Comparison of ENCODE assay signal across 2 cellular contexts in the genomic region with DNA sequence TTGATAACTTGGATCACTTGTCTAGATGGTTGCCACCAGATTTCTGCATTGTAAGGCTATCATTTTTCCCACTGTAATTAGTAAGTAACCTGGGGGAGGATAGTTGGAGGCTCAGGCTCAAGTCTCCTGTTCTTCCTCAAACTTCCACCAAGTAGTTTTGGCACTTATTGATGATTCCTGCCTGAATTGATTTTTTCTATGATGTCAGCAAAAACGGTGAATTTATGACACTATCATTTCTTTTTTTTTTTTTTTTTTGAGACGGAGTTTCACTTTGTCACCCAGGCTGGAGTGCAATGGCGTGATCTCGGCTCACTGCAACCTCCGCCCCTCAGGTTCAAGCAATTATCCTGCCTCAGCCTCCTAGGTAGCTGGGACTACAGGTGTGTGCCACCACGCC.
TF ChIP-seq lines count a peak whose summit lies in the region.

No MANE protein-coding gene starts in this region.

TF ChIP-seq in HepG2, 621 proteins besides CTCF, POLR2A, EP300 and RAD21 (continues in another document):
- no peak for TF ChIP-seq ZNF782 (CRISPR knock-in tag; IDR thresholded peaks at IDR 0.05; ENCODE audit: borderline replicate concordance)
- no peak for TF ChIP-seq ZNF841 (CRISPR knock-in tag; IDR thresholded peaks at IDR 0.05; ENCODE audit: borderline replicate concordance)
- peak; percentile 58 for TF ChIP-seq MAFF (IDR thresholded peaks at IDR 0.05; ENCODE audit: low read depth, low read length)
- TF ChIP-seq MAFK (conservative IDR thresholded peaks at IDR 0.05 in 1 of 2, IDR thresholded peaks at IDR 0.05 in 1 of 2; ENCODE audit: low read length in 2 of 2) = peak; percentile 39 to 71
- no peak for TF ChIP-seq IKZF1 (IDR thresholded peaks at IDR 0.05)
- TF ChIP-seq KLF6 (CRISPR knock-in tag; IDR thresholded peaks at IDR 0.05) = no peak
- TF ChIP-seq, protein P1, sequence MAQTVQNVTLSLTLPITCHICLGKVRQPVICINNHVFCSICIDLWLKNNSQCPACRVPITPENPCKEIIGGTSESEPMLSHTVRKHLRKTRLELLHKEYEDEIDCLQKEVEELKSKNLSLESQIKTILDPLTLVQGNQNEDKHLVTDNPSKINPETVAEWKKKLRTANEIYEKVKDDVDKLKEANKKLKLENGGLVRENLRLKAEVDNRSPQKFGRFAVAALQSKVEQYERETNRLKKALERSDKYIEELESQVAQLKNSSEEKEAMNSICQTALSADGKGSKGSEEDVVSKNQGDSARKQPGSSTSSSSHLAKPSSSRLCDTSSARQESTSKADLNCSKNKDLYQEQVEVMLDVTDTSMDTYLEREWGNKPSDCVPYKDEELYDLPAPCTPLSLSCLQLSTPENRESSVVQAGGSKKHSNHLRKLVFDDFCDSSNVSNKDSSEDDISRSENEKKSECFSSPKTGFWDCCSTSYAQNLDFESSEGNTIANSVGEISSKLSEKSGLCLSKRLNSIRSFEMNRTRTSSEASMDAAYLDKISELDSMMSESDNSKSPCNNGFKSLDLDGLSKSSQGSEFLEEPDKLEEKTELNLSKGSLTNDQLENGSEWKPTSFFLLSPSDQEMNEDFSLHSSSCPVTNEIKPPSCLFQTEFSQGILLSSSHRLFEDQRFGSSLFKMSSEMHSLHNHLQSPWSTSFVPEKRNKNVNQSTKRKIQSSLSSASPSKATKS (CRISPR knock-in tag; IDR thresholded peaks at IDR 0.05) = no peak
- TF ChIP-seq, protein P2, sequence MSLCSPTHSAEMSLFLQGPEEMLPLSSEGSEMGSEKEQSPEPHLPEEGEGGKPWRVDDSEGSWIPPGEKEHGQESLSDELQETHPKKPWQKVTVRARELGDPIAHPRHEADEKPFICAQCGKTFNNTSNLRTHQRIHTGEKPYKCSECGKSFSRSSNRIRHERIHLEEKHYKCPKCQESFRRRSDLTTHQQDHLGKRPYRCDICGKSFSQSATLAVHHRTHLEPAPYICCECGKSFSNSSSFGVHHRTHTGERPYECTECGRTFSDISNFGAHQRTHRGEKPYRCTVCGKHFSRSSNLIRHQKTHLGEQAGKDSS (CRISPR knock-in tag; IDR thresholded peaks at IDR 0.05; ENCODE audit: borderline replicate concordance, low read depth) = no peak
- TF ChIP-seq CHD2 (IDR thresholded peaks at IDR 0.05; ENCODE audit: low read depth, low read length) = no peak
- TF ChIP-seq, protein P3, sequence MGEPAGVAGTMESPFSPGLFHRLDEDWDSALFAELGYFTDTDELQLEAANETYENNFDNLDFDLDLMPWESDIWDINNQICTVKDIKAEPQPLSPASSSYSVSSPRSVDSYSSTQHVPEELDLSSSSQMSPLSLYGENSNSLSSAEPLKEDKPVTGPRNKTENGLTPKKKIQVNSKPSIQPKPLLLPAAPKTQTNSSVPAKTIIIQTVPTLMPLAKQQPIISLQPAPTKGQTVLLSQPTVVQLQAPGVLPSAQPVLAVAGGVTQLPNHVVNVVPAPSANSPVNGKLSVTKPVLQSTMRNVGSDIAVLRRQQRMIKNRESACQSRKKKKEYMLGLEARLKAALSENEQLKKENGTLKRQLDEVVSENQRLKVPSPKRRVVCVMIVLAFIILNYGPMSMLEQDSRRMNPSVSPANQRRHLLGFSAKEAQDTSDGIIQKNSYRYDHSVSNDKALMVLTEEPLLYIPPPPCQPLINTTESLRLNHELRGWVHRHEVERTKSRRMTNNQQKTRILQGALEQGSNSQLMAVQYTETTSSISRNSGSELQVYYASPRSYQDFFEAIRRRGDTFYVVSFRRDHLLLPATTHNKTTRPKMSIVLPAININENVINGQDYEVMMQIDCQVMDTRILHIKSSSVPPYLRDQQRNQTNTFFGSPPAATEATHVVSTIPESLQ (CRISPR knock-in tag; conservative IDR thresholded peaks at IDR 0.05) = no peak
- TF ChIP-seq, protein P4, sequence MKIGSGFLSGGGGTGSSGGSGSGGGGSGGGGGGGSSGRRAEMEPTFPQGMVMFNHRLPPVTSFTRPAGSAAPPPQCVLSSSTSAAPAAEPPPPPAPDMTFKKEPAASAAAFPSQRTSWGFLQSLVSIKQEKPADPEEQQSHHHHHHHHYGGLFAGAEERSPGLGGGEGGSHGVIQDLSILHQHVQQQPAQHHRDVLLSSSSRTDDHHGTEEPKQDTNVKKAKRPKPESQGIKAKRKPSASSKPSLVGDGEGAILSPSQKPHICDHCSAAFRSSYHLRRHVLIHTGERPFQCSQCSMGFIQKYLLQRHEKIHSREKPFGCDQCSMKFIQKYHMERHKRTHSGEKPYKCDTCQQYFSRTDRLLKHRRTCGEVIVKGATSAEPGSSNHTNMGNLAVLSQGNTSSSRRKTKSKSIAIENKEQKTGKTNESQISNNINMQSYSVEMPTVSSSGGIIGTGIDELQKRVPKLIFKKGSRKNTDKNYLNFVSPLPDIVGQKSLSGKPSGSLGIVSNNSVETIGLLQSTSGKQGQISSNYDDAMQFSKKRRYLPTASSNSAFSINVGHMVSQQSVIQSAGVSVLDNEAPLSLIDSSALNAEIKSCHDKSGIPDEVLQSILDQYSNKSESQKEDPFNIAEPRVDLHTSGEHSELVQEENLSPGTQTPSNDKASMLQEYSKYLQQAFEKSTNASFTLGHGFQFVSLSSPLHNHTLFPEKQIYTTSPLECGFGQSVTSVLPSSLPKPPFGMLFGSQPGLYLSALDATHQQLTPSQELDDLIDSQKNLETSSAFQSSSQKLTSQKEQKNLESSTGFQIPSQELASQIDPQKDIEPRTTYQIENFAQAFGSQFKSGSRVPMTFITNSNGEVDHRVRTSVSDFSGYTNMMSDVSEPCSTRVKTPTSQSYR (CRISPR knock-in tag; IDR thresholded peaks at IDR 0.05; ENCODE audit: borderline replicate concordance) = no peak
- TF ChIP-seq, protein P5, sequence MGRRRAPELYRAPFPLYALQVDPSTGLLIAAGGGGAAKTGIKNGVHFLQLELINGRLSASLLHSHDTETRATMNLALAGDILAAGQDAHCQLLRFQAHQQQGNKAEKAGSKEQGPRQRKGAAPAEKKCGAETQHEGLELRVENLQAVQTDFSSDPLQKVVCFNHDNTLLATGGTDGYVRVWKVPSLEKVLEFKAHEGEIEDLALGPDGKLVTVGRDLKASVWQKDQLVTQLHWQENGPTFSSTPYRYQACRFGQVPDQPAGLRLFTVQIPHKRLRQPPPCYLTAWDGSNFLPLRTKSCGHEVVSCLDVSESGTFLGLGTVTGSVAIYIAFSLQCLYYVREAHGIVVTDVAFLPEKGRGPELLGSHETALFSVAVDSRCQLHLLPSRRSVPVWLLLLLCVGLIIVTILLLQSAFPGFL (CRISPR knock-in tag; IDR thresholded peaks at IDR 0.05) = no peak
- TF ChIP-seq, protein P6, sequence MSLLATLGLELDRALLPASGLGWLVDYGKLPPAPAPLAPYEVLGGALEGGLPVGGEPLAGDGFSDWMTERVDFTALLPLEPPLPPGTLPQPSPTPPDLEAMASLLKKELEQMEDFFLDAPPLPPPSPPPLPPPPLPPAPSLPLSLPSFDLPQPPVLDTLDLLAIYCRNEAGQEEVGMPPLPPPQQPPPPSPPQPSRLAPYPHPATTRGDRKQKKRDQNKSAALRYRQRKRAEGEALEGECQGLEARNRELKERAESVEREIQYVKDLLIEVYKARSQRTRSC (CRISPR knock-in tag; IDR thresholded peaks at IDR 0.05; ENCODE audit: low read depth) = no peak
- no peak for TF ChIP-seq PITX1 (CRISPR knock-in tag; IDR thresholded peaks at IDR 0.05)
- TF ChIP-seq HIVEP1 (CRISPR knock-in tag; IDR thresholded peaks at IDR 0.05) = no peak

TF ChIP-seq in K562, 482 proteins besides CTCF, POLR2A, EP300 and RAD21:
- TF ChIP-seq, protein P7, sequence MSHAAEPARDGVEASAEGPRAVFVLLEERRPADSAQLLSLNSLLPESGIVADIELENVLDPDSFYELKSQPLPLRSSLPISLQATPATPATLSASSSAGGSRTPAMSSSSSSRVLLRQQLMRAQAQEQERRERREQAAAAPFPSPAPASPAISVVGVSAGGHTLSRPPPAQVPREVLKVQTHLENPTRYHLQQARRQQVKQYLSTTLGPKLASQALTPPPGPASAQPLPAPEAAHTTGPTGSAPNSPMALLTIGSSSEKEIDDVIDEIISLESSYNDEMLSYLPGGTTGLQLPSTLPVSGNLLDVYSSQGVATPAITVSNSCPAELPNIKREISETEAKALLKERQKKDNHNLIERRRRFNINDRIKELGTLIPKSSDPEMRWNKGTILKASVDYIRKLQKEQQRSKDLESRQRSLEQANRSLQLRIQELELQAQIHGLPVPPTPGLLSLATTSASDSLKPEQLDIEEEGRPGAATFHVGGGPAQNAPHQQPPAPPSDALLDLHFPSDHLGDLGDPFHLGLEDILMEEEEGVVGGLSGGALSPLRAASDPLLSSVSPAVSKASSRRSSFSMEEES (CRISPR knock-in tag; IDR thresholded peaks at IDR 0.05) = no peak
- TF ChIP-seq ZNF316 (IDR thresholded peaks at IDR 0.05) (peak; percentile 94), C11orf30 (IDR thresholded peaks at IDR 0.05; ENCODE audit: low read depth) (peak; percentile 78), MAFF (IDR thresholded peaks at IDR 0.05; ENCODE audit: low read length) (peak; percentile 49), MAFG (tag; conservative IDR thresholded peaks at IDR 0.05) (peak; percentile 71), MAFK (IDR thresholded peaks at IDR 0.05; ENCODE audit: low read length) (peak; percentile 48; the same call in 1 of the 2 replicates)
- TF ChIP-seq, protein P8, sequence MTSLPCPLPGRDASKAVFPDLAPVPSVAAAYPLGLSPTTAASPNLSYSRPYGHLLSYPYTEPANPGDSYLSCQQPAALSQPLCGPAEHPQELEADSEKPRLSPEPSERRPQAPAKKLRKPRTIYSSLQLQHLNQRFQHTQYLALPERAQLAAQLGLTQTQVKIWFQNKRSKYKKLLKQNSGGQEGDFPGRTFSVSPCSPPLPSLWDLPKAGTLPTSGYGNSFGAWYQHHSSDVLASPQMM (CRISPR knock-in tag; IDR thresholded peaks at IDR 0.05) = no peak
